ENCODE assay signal across 9 cellular contexts in the genomic region with DNA sequence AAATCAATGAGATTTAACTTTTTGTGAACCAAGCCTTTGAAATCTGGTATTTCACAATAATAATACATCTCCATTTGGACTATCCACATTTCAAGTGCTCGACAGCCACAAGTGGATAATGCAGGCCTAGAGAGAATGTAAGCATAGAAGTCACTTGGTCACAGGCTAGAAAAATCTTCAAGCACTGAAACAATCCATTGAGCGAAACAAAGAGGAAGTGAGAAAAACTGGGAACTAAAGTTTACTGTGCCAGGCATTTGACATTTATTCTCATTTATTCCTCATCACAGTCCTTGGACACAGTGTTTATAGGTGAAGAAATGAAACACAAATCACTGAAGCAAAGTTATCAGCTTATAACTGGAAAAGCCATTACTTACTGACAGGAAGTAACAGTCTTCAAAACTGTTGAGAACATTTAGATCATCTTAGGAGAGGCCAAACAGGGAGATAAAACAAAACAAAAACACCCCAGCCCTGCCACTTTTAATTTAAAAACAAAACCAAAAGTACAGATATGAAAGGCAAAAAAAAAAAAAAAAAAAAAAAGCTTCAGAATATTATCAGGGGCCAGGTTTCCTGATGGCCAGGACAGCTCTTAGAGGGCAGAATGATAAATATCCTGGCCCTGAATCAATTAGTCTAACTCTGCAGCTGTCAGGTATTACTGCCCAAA. TPM values are rescaled to one million over a fixed set of nuclear protein-coding genes. Genes with fewer than 3 reads are reported as not detected.
DNase-seq lines count a peak whose midpoint lies in the region; ATAC-seq and TF ChIP-seq lines count a peak whose summit lies in the region.
"Had no signal": no experiment of that assay in that cellular context is flagged by ENCODE, and none has a peak within 500 bp of the region (broad histone marks: within the 10 kb centered on the region; RNA-seq: fewer than 3 reads in every experiment).

No MANE protein-coding gene starts in this region.

- no peak for DNase-seq in activated naive CD4-positive, alpha-beta T cell (lab: John Stamatoyannopoulos, UW)
- DNase-seq in central memory CD8-positive, alpha-beta T cell (ENCODE audit: low spot score in 2 of 2), result no peak
- no peak for DNase-seq in type B pancreatic cell (ENCODE audit: extremely low spot score, unreplicated experiment)
- no peak for DNase-seq in H9
- DNase-seq in islet precursor cell, result no peak
- no peak for DNase-seq in breast epithelium (ENCODE audit: low spot score in 2 of 2)
- DNase-seq: NCI-H2081 had no signal

- TF ChIP-seq CTCF in type B pancreatic cell (conservative IDR thresholded peaks at IDR 0.05) (no peak), H9 (conservative IDR thresholded peaks at IDR 0.05) (no peak), breast epithelium (IDR thresholded peaks at IDR 0.05) (no peak)

- H4K8ac ChIP-seq in H9 (replicated peaks; ENCODE audit: insufficient read length, low read depth, low read length), result no peak overlapping the region

- no peaks in the 10 kb centered on the region for H3K27me3 Mint-ChIP-seq in activated naive CD4-positive, alpha-beta T cell treated with anti-CD3 and anti-CD28 coated beads, Interleukin-2, amount 50 U/mL, for 24 hours
- H3K27me3 Mint-ChIP-seq in central memory CD8-positive, alpha-beta T cell, result no peaks in the 10 kb centered on the region
- no peaks in the 10 kb centered on the region for H3K27me3 Mint-ChIP-seq in type B pancreatic cell
- no peaks in the 10 kb centered on the region for H3K27me3 Mint-ChIP-seq in H9 (ENCODE audit: low read depth)

- no peak overlapping the region for H3K18ac ChIP-seq in H9 (ENCODE audit: insufficient read length, low read depth, low read length)

- peak; percentile 86 for ATAC-seq in central memory CD8-positive, alpha-beta T cell (replicated peaks; ENCODE audit: extremely low read depth, poor library complexity, severe bottlenecking)

- no peak overlapping the region for H3K4ac ChIP-seq in H9 (ENCODE audit: low read depth, low read length)

- H3K79me1 ChIP-seq in H9 (ENCODE audit: insufficient read depth, low read depth, low read length, poor library complexity, severe bottlenecking), result no peaks in the 10 kb centered on the region

- H3T11ph ChIP-seq in H9 (ENCODE audit: low read length), result no peak overlapping the region

- no peak overlapping the region for H4K91ac ChIP-seq in H9 (ENCODE audit: insufficient read length, low read depth, low read length)

- H2BK120ac ChIP-seq in H9 (ENCODE audit: low read depth, low read length, poor library complexity, severe bottlenecking), result no peak overlapping the region

- H3K23me2 ChIP-seq in H9 (ENCODE audit: insufficient read length, low read depth, low read length, poor library complexity, severe bottlenecking), result no peaks in the 10 kb centered on the region

- no peak overlapping the region for H3K4me3 ChIP-seq in breast epithelium

- H3K23ac ChIP-seq in H9 (ENCODE audit: insufficient read length, low read depth, low read length), result no peak overlapping the region

- H3K4me2 ChIP-seq in H9 (ENCODE audit: insufficient read depth, insufficient read length, low read length), result no peak overlapping the region

- WGBS in H9 (ENCODE audit: extremely low coverage, insufficient read length, low lambda C conversion rate), result no CpG with 5 or more reads among the region's 2 CpGs

- peaks cover 19% of the 10 kb centered on the region for H3K4me1 Mint-ChIP-seq in activated naive CD4-positive, alpha-beta T cell treated with anti-CD3 and anti-CD28 coated beads, Interleukin-2, amount 50 U/mL, for 24 hours
- peaks cover 20% of the 10 kb centered on the region for H3K4me1 Mint-ChIP-seq in central memory CD8-positive, alpha-beta T cell
- peaks cover 10% of the 10 kb centered on the region for H3K4me1 Mint-ChIP-seq in type B pancreatic cell (ENCODE audit: unreplicated experiment)
- no peaks in the 10 kb centered on the region for H3K4me1 Mint-ChIP-seq in H9

- H3K9me3 Mint-ChIP-seq in activated naive CD4-positive, alpha-beta T cell treated with anti-CD3 and anti-CD28 coated beads, Interleukin-2, amount 50 U/mL, for 24 hours, result no peaks in the 10 kb centered on the region
- no peaks in the 10 kb centered on the region for H3K9me3 Mint-ChIP-seq in central memory CD8-positive, alpha-beta T cell
- H3K9me3 Mint-ChIP-seq in type B pancreatic cell, result no peaks in the 10 kb centered on the region
- H3K9me3 Mint-ChIP-seq in H9, result no peaks in the 10 kb centered on the region

- no peak overlapping the region for H2AK5ac ChIP-seq in H9 (ENCODE audit: insufficient read length, low read length)

- no peaks in the 10 kb centered on the region for H4K20me1 ChIP-seq in H9 (ENCODE audit: control insufficient read depth, insufficient read depth, insufficient read length)

- no peak overlapping the region for H2BK15ac ChIP-seq in H9 (ENCODE audit: low read depth, low read length)

- H3K27ac ChIP-seq in KOPT-K1 (ENCODE audit: low read depth, low read length, poor library complexity, severe bottlenecking) (peak overlapping the region; percentile 51), H9 (ENCODE audit: insufficient read length, low read depth, low read length) (no peak overlapping the region), breast epithelium (no peak overlapping the region)

- H3K36me3 ChIP-seq in KOPT-K1 (ENCODE audit: insufficient read depth, low read length), result peaks cover 56% of the 10 kb centered on the region
- H3K36me3 ChIP-seq in breast epithelium, result peaks cover 4% of the 10 kb centered on the region

- H3K27ac Mint-ChIP-seq in activated naive CD4-positive, alpha-beta T cell treated with anti-CD3 and anti-CD28 coated beads, Interleukin-2, amount 50 U/mL, for 24 hours, result peak overlapping the region; percentile 90
- peak overlapping the region; percentile 97 for H3K27ac Mint-ChIP-seq in central memory CD8-positive, alpha-beta T cell (ENCODE audit: low read depth)
- H3K27ac Mint-ChIP-seq in type B pancreatic cell (peak overlapping the region; percentile 71), H9 (no peak overlapping the region)

- H3K36me3 Mint-ChIP-seq in activated naive CD4-positive, alpha-beta T cell treated with anti-CD3 and anti-CD28 coated beads, Interleukin-2, amount 50 U/mL, for 24 hours, result peaks cover 26% of the 10 kb centered on the region
- peaks cover 9% of the 10 kb centered on the region for H3K36me3 Mint-ChIP-seq in central memory CD8-positive, alpha-beta T cell (ENCODE audit: insufficient read depth)
- H3K36me3 Mint-ChIP-seq in type B pancreatic cell (peaks cover 28% of the 10 kb centered on the region), H9 (ENCODE audit: insufficient read depth in 1 of 3, low read depth in 3 of 3) (peaks cover 3 to 32% (median 24%) of the 10 kb centered on the region in 3 experiments)

- H3K56ac ChIP-seq in H9 (ENCODE audit: insufficient read length, low read depth, low read length), result no peak overlapping the region

- no peak overlapping the region for H2AFZ ChIP-seq in H9 (ENCODE audit: low read length)

- H3K14ac ChIP-seq in H9 (ENCODE audit: insufficient read depth, low read length), result no peak overlapping the region

- no peaks in the 10 kb centered on the region for H3K27me3 ChIP-seq in H9 (ENCODE audit: insufficient read depth, low read length)
- no peaks in the 10 kb centered on the region for H3K27me3 ChIP-seq in breast epithelium

- no peak overlapping the region for H3K9ac ChIP-seq in H9 (ENCODE audit: extremely low read depth, insufficient read length, low read length)

- no peaks in the 10 kb centered on the region for H3K9me3 ChIP-seq in KOPT-K1 (ENCODE audit: insufficient read depth, low read length, poor library complexity, severe bottlenecking)
- H3K9me3 ChIP-seq in H9 (ENCODE audit: control insufficient read depth, low read depth, low read length), result no peaks in the 10 kb centered on the region
- no peaks in the 10 kb centered on the region for H3K9me3 ChIP-seq in breast epithelium

- H2BK5ac ChIP-seq in H9 (ENCODE audit: insufficient read length, low read length), result no peak overlapping the region

- no peaks in the 10 kb centered on the region for H3K79me2 ChIP-seq in H9 (ENCODE audit: insufficient read depth, low read length)

- TF ChIP-seq POLR2A in breast epithelium (IDR thresholded peaks at IDR 0.05), result no peak

- H2BK20ac ChIP-seq in H9 (ENCODE audit: low read depth, low read length, poor library complexity, severe bottlenecking), result no peak overlapping the region

- peak overlapping the region; percentile 64 for H3K4me3 Mint-ChIP-seq in activated naive CD4-positive, alpha-beta T cell treated with anti-CD3 and anti-CD28 coated beads, Interleukin-2, amount 50 U/mL, for 24 hours
- peak overlapping the region; percentile 65 for H3K4me3 Mint-ChIP-seq in central memory CD8-positive, alpha-beta T cell
- H3K4me3 Mint-ChIP-seq in type B pancreatic cell (no peak overlapping the region), H9 (no peak overlapping the region)

- no peak overlapping the region for H4K5ac ChIP-seq in H9 (ENCODE audit: insufficient read length, low read depth, low read length)

- H3K4me1 ChIP-seq in H9 (ENCODE audit: insufficient read depth, low read length) (no peaks in the 10 kb centered on the region), breast epithelium (no peaks in the 10 kb centered on the region)

- no peak overlapping the region for H2BK12ac ChIP-seq in H9 (ENCODE audit: insufficient read length, low read depth, low read length)

- intact Hi-C loops in breast epithelium (cut with DNase I; ENCODE audit: low total_unique reads), result no loop called here

RNA-seq across cellular contexts. Expression of a gene that starts 29.2 kb away (rescaled TPM):
- total RNA-seq in type B pancreatic cell (ENCODE audit: low replicate concordance) (76.7 and 84.7 TPM in 2 replicates), H9 (2021) (21.6 and 26.0 TPM in 2 replicates), breast epithelium (100 to 1,000 TPM in 1 of 3 donors, 10 to 100 TPM in 2; 94.4 to 250 (median 98.6) TPM)

Comparison
In these comparisons a context has a peak if more than half of its experiments do, and no peak if none do; other contexts are left out.
1. H3K27ac Mint-ChIP-seq: peak in activated naive CD4-positive, alpha-beta T cell treated with anti-CD3 and anti-CD28 coated beads, Interleukin-2, amount 50 U/mL, for 24 hours (single experiment), central memory CD8-positive, alpha-beta T cell (single experiment) and type B pancreatic cell (single experiment); none in H9 (0 of 3).
2. H3K4me3 Mint-ChIP-seq: peak in activated naive CD4-positive, alpha-beta T cell treated with anti-CD3 and anti-CD28 coated beads, Interleukin-2, amount 50 U/mL, for 24 hours (single experiment) and central memory CD8-positive, alpha-beta T cell (single experiment); none in type B pancreatic cell (single experiment) and H9 (0 of 2).